In genomic region chr3:128555098-128555825, GRCh38 we compare ENCODE assay signal across 13 cellular contexts.
DNase-seq lines count a peak whose midpoint lies in the region; ATAC-seq, FAIRE-seq and TF ChIP-seq lines count a peak whose summit lies in the region.
"Had no signal": no experiment of that assay in that cellular context is flagged by ENCODE, and none has a peak within 500 bp of the region (broad histone marks: within the 10 kb centered on the region; RNA-seq: fewer than 3 reads in every experiment).

No MANE protein-coding gene starts in this region.

- no peaks in the 10 kb centered on the region for H3K9me1 ChIP-seq in K562 (ENCODE audit: control insufficient read depth, insufficient read depth, low read length)

- intact Hi-C loops in K562 (cut with micrococcal nuclease) (no loop called here), sciatic nerve (cut with DNase I) (no loop called here)

- H3K79me2 ChIP-seq in K562 (ENCODE audit: control insufficient read depth, insufficient read depth, low read length) = no peaks in the 10 kb centered on the region

- H4K20me1 ChIP-seq in K562 (replicated peaks; ENCODE audit: control insufficient read depth, insufficient read depth, low read length) = no peaks in the 10 kb centered on the region

- no peaks in the 10 kb centered on the region for H3K9me3 ChIP-seq in HUES48 (ENCODE audit: control insufficient read depth, insufficient read depth, low read length)
- H3K9me3 ChIP-seq in K562 (replicated peaks; ENCODE audit: control insufficient read depth, insufficient read depth, low read depth, low read length) = no peaks in the 10 kb centered on the region
- H3K9me3 ChIP-seq: SJSA1, testis had no signal

- H3K4me3 ChIP-seq in HUES48 (ENCODE audit: low read depth, low read length) (peak overlapping the region; percentile 56), K562 (no peak overlapping the region)
- H3K4me3 ChIP-seq: SJSA1 had no signal

- ATAC-seq in K562 (no peak), sciatic nerve (peak; percentile 30)

- H3K4me2 ChIP-seq in K562 (ENCODE audit: insufficient read depth, low read length) = no peak overlapping the region

- CTCF ChIA-PET in K562 (lab: Yijun Ruan, JAX; ENCODE audit: low intra/inter-chr PET ratio) = no interaction called here

- no peaks in the 10 kb centered on the region for H3K36me3 ChIP-seq in HUES48 (ENCODE audit: control insufficient read depth, insufficient read depth, low read length)
- H3K36me3 ChIP-seq in K562 (ENCODE audit: control insufficient read depth, insufficient read depth, low read length) = no peaks in the 10 kb centered on the region
- H3K36me3 ChIP-seq: SJSA1 had no signal

- H3K27ac ChIP-seq in HUES48 (ENCODE audit: low read depth, low read length) (no peak overlapping the region), K562 (ENCODE audit: extremely low read depth, low read depth, low read length) (no peak overlapping the region)
- H3K27ac ChIP-seq: SJSA1, testis had no signal

- WGBS in K562 (ENCODE audit: insufficient coverage, low coverage, missing lambda C conversion rate) = 91% methylated on average over 5 of the region's 68 CpGs

- DNase-seq in K562 (ENCODE audit: extremely low read depth in 1 of 4, low spot score in 3 of 4) (no peak), islet precursor cell (peak; percentile 59), sciatic nerve (ENCODE audit: low spot score) (no peak), NCI-H1105 treated with DMSO at 0.1 percent for 48 hours (lab: John Stamatoyannopoulos, UW) (no peak), GM10266 (ENCODE audit: extremely low spot score) (no peak), globus pallidus (ENCODE audit: low spot score) (no peak)
- DNase-seq: amygdala; DMS79; NCI-H345; stimulated activated CD4-positive, alpha-beta T cell treated with anti-CD3 and anti-CD28 coated beads, Interleukin-4, amount 100 ng/mL, for 1 hour; testis had no signal

- BruUV-seq in K562 (replicated peaks; lab: Mats Ljungman, UMichigan) = no TSS peak

- no peak for TF ChIP-seq EP300 in K562 (IDR thresholded peaks at IDR 0.05; ENCODE audit: low read length)

- no peak for TF ChIP-seq POLR2A in K562 (conservative IDR thresholded peaks at IDR 0.05)

- peaks cover 31% of the 10 kb centered on the region for H3K27me3 ChIP-seq in HUES48 (ENCODE audit: control insufficient read depth, insufficient read depth, low read length)
- no peaks in the 10 kb centered on the region for H3K27me3 ChIP-seq in K562 (ENCODE audit: control insufficient read depth in 2 of 2, insufficient read depth in 2 of 2, low read length in 2 of 2)
- H3K27me3 ChIP-seq: SJSA1, testis had no signal

- no peak for TF ChIP-seq CTCF in K562 (IDR thresholded peaks at IDR 0.05 in 2 of 3, conservative IDR thresholded peaks at IDR 0.05 in 1 of 3; ENCODE audit: insufficient read depth in 2 of 3, low read depth in 1 of 3, low read length in 3 of 3)
- no peak for TF ChIP-seq CTCF in GM10266 (IDR thresholded peaks at IDR 0.05; ENCODE audit: control insufficient read depth, insufficient read depth, low read depth, missing control alignments)

- H3K4me1 ChIP-seq in HUES48 (ENCODE audit: control insufficient read depth, insufficient read depth, low read length) = peaks cover 7% of the 10 kb centered on the region; the same call in 1 of the 2 replicates
- H3K4me1 ChIP-seq in K562 (replicated peaks in 1 of 2; ENCODE audit: control insufficient read depth in 2 of 2, insufficient read depth in 2 of 2, low read length in 2 of 2) = peaks cover 14 to 29% of the 10 kb centered on the region in 2 experiments; a peak in 4 of 5 replicates
- H3K4me1 ChIP-seq: testis had no signal

- TF ChIP-seq RAD21 in K562 (CRISPR knock-in tag; conservative IDR thresholded peaks at IDR 0.05 in 1 of 2, IDR thresholded peaks at IDR 0.05 in 1 of 2) = no peak

- H3K9ac ChIP-seq in HUES48 (ENCODE audit: low read depth, low read length) = no peak overlapping the region; the same call in 1 of the 2 replicates
- no peak overlapping the region for H3K9ac ChIP-seq in K562 (ENCODE audit: insufficient read depth in 1 of 2, low read depth in 2 of 2, low read length in 2 of 2)

- H2AFZ ChIP-seq in K562 (ENCODE audit: low read depth, low read length) = no peak overlapping the region

- FAIRE-seq in K562 (lab: Jason Lieb, UNC) = no peak

- POLR2A ChIA-PET in K562 (lab: Yijun Ruan, JAX) = no interaction called here

- in situ Hi-C loops in K562 (cut with MboI) = no loop called here

TF ChIP-seq in K562, 482 proteins besides CTCF, POLR2A, EP300 and RAD21:
- no peak for TF ChIP-seq SMAD3 (CRISPR knock-in tag; conservative IDR thresholded peaks at IDR 0.05)
- no peak for TF ChIP-seq ZNF212 (CRISPR knock-in tag; IDR thresholded peaks at IDR 0.05)
- TF ChIP-seq ZNF780A (CRISPR knock-in tag; IDR thresholded peaks at IDR 0.05) = no peak
- TF ChIP-seq ZBTB9 (CRISPR knock-in tag; IDR thresholded peaks at IDR 0.05) = no peak
- peak; percentile 79 for TF ChIP-seq ZBTB33 (CRISPR knock-in tag; IDR thresholded peaks at IDR 0.05)
